30 cellular contexts compared by ENCODE assay signal in the genomic region with DNA sequence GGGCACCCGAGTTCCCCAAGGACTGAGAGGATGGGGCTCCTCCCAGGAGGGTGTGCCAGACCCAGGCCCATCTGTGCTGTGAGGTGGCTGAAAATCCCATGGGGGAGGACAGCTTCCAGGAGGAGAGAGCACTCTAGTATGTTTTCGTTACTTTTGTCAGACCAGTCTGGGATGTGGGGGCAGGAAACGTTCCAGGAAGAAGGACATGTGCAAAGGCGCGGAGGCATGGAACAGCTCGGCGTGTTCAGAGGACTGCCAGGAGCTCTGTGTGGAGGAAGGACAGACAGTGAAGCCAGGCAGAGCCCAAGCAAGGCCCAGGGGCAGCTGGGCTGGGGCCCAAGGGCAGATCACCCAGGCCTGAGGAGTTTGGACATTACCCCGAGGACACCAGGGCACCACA. TPM values are rescaled to one million over a fixed set of nuclear protein-coding genes. Genes with fewer than 3 reads are reported as not detected.
"Had no signal": no experiment of that assay in that cellular context is flagged by ENCODE, and none has a peak within 500 bp of the region (broad histone marks: within the 10 kb centered on the region; RNA-seq: fewer than 3 reads in every experiment).

No MANE protein-coding gene starts in this region.

- H3K4me2 ChIP-seq: smooth muscle cell had no signal

- H3K36me3 ChIP-seq: pancreas, thyroid gland, upper lobe of right lung had no signal

- H3K4me3 ChIP-seq: body of pancreas, heart left ventricle, left lung, pancreas, psoas muscle, smooth muscle cell, thyroid gland, upper lobe of right lung had no signal

- DNase-seq: activated CD4-positive, alpha-beta T cell treated with anti-CD3 and anti-CD28 coated beads for 36 hours; activated CD4-positive, CD25-positive, alpha-beta regulatory T cell; activated CD8-positive, alpha-beta memory T cell treated with anti-CD3 and anti-CD28 coated beads, Interleukin-2, amount 10 ng/mL, durations not matched to agents 7 days and 5 days; activated CD8-positive, alpha-beta T cell treated with anti-CD3 and anti-CD28 coated beads, Interleukin-2, amount 10 ng/mL, durations not matched to agents 7 days and 5 days; activated naive CD4-positive, alpha-beta T cell; activated T-cell treated with anti-CD3 and anti-CD28 coated beads, Interleukin-2, amount 50 U/mL, for 48 hours; aorta; body of pancreas; dermis blood vessel endothelial cell; effector CD8-positive, alpha-beta T cell; heart left ventricle; immature natural killer cell; left lung; mammary epithelial cell; psoas muscle; stimulated activated CD4-positive, alpha-beta T cell treated with anti-CD3 and anti-CD28 coated beads, Interleukin-1b, Interleukin-23, amount 100 ng/mL, for 48 hours; stimulated activated CD4-positive, alpha-beta T cell treated with anti-CD3 and anti-CD28 coated beads, Interleukin-4, amount 100 ng/mL, for 4 hours; stimulated activated CD8-positive, alpha-beta memory T cell treated with anti-CD3 and anti-CD28 coated beads, Interleukin-4, amount 100 ng/mL, for 48 hours; stimulated activated naive CD8-positive, alpha-beta T cell treated with anti-CD3 and anti-CD28 coated beads, Interleukin-15, amount 100 ng/mL, for 72 hours; T-helper 1 cell; thyroid gland; upper lobe of right lung had no signal

- H3K4me1 Mint-ChIP-seq: activated CD4-positive, alpha-beta T cell treated with anti-CD3 and anti-CD28 coated beads for 36 hours; activated CD8-positive, alpha-beta memory T cell treated with anti-CD3 and anti-CD28 coated beads, Interleukin-2, amount 10 ng/mL, durations not matched to agents 7 days and 5 days; immature natural killer cell; stimulated activated naive CD8-positive, alpha-beta T cell treated with anti-CD3 and anti-CD28 coated beads, Interleukin-15, amount 100 ng/mL, for 72 hours had no signal

- H3K27ac Mint-ChIP-seq: activated CD4-positive, alpha-beta T cell treated with anti-CD3 and anti-CD28 coated beads for 36 hours; activated CD8-positive, alpha-beta memory T cell treated with anti-CD3 and anti-CD28 coated beads, Interleukin-2, amount 10 ng/mL, durations not matched to agents 7 days and 5 days; activated CD8-positive, alpha-beta T cell treated with anti-CD3 and anti-CD28 coated beads, Interleukin-2, amount 10 ng/mL, durations not matched to agents 7 days and 5 days; activated naive CD4-positive, alpha-beta T cell treated with anti-CD3 and anti-CD28 coated beads, Interleukin-2, amount 50 U/mL, for 72 hours; immature natural killer cell; stimulated activated memory B cell treated with anti-CD40 and anti-IgM and Interleukin-4, amounts not matched to agents 10 μg/mL and 1 μg/mL and 100 μg/mL, for 72 hours; stimulated activated naive CD8-positive, alpha-beta T cell treated with anti-CD3 and anti-CD28 coated beads, Interleukin-15, amount 100 ng/mL, for 72 hours had no signal

- H3K9me3 Mint-ChIP-seq: activated naive CD4-positive, alpha-beta T cell treated with anti-CD3 and anti-CD28 coated beads, Interleukin-2, amount 50 U/mL, for 72 hours; nephron; stimulated activated memory B cell treated with anti-CD40 and anti-IgM and Interleukin-4, amounts not matched to agents 10 μg/mL and 1 μg/mL and 100 μg/mL, for 72 hours; stimulated activated naive CD8-positive, alpha-beta T cell treated with anti-CD3 and anti-CD28 coated beads, Interleukin-15, amount 100 ng/mL, for 72 hours had no signal

- H3K4me3 Mint-ChIP-seq: activated CD4-positive, alpha-beta T cell treated with anti-CD3 and anti-CD28 coated beads for 36 hours; activated CD8-positive, alpha-beta memory T cell treated with anti-CD3 and anti-CD28 coated beads, Interleukin-2, amount 10 ng/mL, durations not matched to agents 7 days and 5 days; activated CD8-positive, alpha-beta T cell treated with anti-CD3 and anti-CD28 coated beads, Interleukin-2, amount 10 ng/mL, durations not matched to agents 7 days and 5 days; immature natural killer cell; nephron; stimulated activated memory B cell treated with anti-CD40 and anti-IgM and Interleukin-4, amounts not matched to agents 10 μg/mL and 1 μg/mL and 100 μg/mL, for 72 hours; stimulated activated naive CD8-positive, alpha-beta T cell treated with anti-CD3 and anti-CD28 coated beads, Interleukin-15, amount 100 ng/mL, for 72 hours had no signal

- H3K27ac ChIP-seq: body of pancreas, pancreas, psoas muscle, thyroid gland, upper lobe of right lung had no signal

- ATAC-seq: activated CD4-positive, alpha-beta T cell treated with anti-CD3 and anti-CD28 coated beads for 36 hours; activated CD8-positive, alpha-beta memory T cell treated with anti-CD3 and anti-CD28 coated beads, Interleukin-2, amount 10 ng/mL, durations not matched to agents 7 days and 5 days; activated CD8-positive, alpha-beta T cell treated with anti-CD3 and anti-CD28 coated beads, Interleukin-2, amount 10 ng/mL, durations not matched to agents 7 days and 5 days; activated naive CD4-positive, alpha-beta T cell treated with anti-CD3 and anti-CD28 coated beads, Interleukin-2, amount 50 U/mL, for 72 hours; body of pancreas; heart left ventricle; left lung; pancreas; psoas muscle; stimulated activated memory B cell treated with anti-CD40 and anti-IgM and Interleukin-4, amounts not matched to agents 10 μg/mL and 1 μg/mL and 100 μg/mL, for 72 hours; upper lobe of right lung had no signal

- H3K9me3 ChIP-seq: body of pancreas, heart left ventricle, left lung, pancreas, psoas muscle, thyroid gland, upper lobe of right lung had no signal

- H3K36me3 Mint-ChIP-seq: activated CD8-positive, alpha-beta memory T cell treated with anti-CD3 and anti-CD28 coated beads, Interleukin-2, amount 10 ng/mL, durations not matched to agents 7 days and 5 days; activated naive CD4-positive, alpha-beta T cell treated with anti-CD3 and anti-CD28 coated beads, Interleukin-2, amount 50 U/mL, for 72 hours; immature natural killer cell; stimulated activated memory B cell treated with anti-CD40 and anti-IgM and Interleukin-4, amounts not matched to agents 10 μg/mL and 1 μg/mL and 100 μg/mL, for 72 hours had no signal

- H3K27me3 ChIP-seq: pancreas, thyroid gland had no signal

RNA-seq across cellular contexts. Expression of gene CA4, which starts 7.0 kb away (rescaled TPM):
- total RNA-seq: activated CD4-positive, alpha-beta T cell treated with anti-CD3 and anti-CD28 coated beads for 36 hours; activated CD8-positive, alpha-beta memory T cell treated with anti-CD3 and anti-CD28 coated beads, Interleukin-2, amount 10 ng/mL, durations not matched to agents 7 days and 5 days; activated CD8-positive, alpha-beta T cell treated with anti-CD3 and anti-CD28 coated beads, Interleukin-2, amount 10 ng/mL, durations not matched to agents 7 days and 5 days; activated naive CD4-positive, alpha-beta T cell treated with anti-CD3 and anti-CD28 coated beads, Interleukin-2, amount 50 U/mL, for 72 hours; fibroblast of lung; fibroblast of villous mesenchyme; kidney epithelial cell; mammary epithelial cell; smooth muscle cell had no signal
- polyA plus RNA-seq: fibroblast of lung, immature natural killer cell, mammary epithelial cell had no signal
